Comparison of ENCODE assay signal across 15 cellular contexts in the genomic region with DNA sequence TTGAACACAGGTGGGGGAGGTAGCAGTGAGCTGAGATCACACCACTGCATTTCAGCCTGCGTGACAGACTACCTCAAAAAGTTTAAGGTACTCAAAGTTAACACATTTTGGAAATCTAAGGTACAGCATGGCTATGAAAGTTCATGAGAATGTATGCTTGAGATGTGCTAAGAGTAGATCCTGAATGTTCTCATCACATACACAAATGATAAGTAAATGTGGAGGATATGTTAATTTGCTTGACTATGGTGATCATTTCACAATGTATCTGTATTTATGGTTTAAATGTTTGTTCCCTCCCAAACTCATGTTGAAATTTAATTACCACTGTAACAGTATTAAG. TPM values are rescaled to one million over a fixed set of nuclear protein-coding genes. Genes with fewer than 3 reads are reported as not detected.
DNase-seq lines count a peak whose midpoint lies in the region; ATAC-seq and TF ChIP-seq lines count a peak whose summit lies in the region.
"Had no signal": no experiment of that assay in that cellular context is flagged by ENCODE, and none has a peak within 500 bp of the region (broad histone marks: within the 10 kb centered on the region; RNA-seq: fewer than 3 reads in every experiment).

No MANE protein-coding gene starts in this region.

- peak overlapping the region; percentile 62 for H3K9ac ChIP-seq in Karpas-422 (ENCODE audit: low read length)

- no peaks in the 10 kb centered on the region for H3K9me3 ChIP-seq in Karpas-422 (ENCODE audit: low read length)
- no peaks in the 10 kb centered on the region for H3K9me3 ChIP-seq in neutrophil
- H3K9me3 ChIP-seq: ascending aorta had no signal

- CTCF ChIA-PET in activated CD4-positive, alpha-beta T cell treated with anti-CD3 and anti-CD28 coated beads for 36 hours (lab: Charles Lee) = interaction anchor here (0.6 to 2.5 kb wide), 5 partner anchors 16 to 78 kb away, joined by 3 to 9 read pairs (median 4); no protein-coding TSS in a partner anchor

- no peak for TF ChIP-seq CTCF in neutrophil (IDR thresholded peaks at IDR 0.05)

- POLR2A ChIA-PET in activated CD4-positive, alpha-beta T cell treated with anti-CD3 and anti-CD28 coated beads for 36 hours (lab: Charles Lee) = interaction anchor here (0.5 to 3.5 kb wide), 10 partner anchors 8 to 206 kb away, joined by 3 to 35 read pairs (median 8); partner anchors contain the start of gene SERPINB1

- H3K4me2 ChIP-seq in Karpas-422 (ENCODE audit: low read depth, low read length, poor library complexity, severe bottlenecking) = peak overlapping the region; percentile 71

- no peaks in the 10 kb centered on the region for H3K79me2 ChIP-seq in Karpas-422 (ENCODE audit: low read length)

- peak overlapping the region; percentile 99 for H3K27ac Mint-ChIP-seq in activated CD4-positive, alpha-beta T cell treated with anti-CD3 and anti-CD28 coated beads for 36 hours
- H3K27ac Mint-ChIP-seq in activated naive CD4-positive, alpha-beta T cell treated with anti-CD3 and anti-CD28 coated beads, Interleukin-2, amount 50 U/mL, for 72 hours = peak overlapping the region; percentile 98 to 99

- H3K4me3 ChIP-seq in Karpas-422 (ENCODE audit: low read length) (peak overlapping the region; percentile 42; the same call in 1 of the 2 replicates), neutrophil (ENCODE audit: low read depth in 1 of 2, low read length in 1 of 2) (no peak overlapping the region)
- H3K4me3 ChIP-seq: ascending aorta had no signal

- H3K27ac ChIP-seq in Karpas-422 (ENCODE audit: low read length) (peak overlapping the region; percentile 99), neutrophil (peak overlapping the region; percentile 59)
- H3K27ac ChIP-seq: ascending aorta had no signal

- no peak for DNase-seq in activated CD4-positive, alpha-beta T cell treated with anti-CD3 and anti-CD28 coated beads for 36 hours
- DNase-seq in activated CD4-positive, alpha-beta T cell treated with anti-CD3 and anti-CD28 coated beads, Interleukin-2, amount 50 U/mL, for 1 hour = no peak
- DNase-seq in Karpas-422 (peak; percentile 59), DMS53 (lab: John Stamatoyannopoulos, UW) (no peak), GM03348 (ENCODE audit: low spot score) (no peak), NCI-H1417 treated with DMSO at 0.1 percent for 48 hours (lab: John Stamatoyannopoulos, UW) (no peak)
- no peak for DNase-seq in activated naive CD4-positive, alpha-beta T cell treated with anti-CD3 and anti-CD28 coated beads, Interleukin-2, amount 50 U/mL, for 72 hours (ENCODE audit: low spot score in 2 of 2)
- DNase-seq: mammary epithelial cell, NCI-H187, occipital lobe, OCI-M1 had no signal

- H3K36me3 ChIP-seq in Karpas-422 (ENCODE audit: insufficient read depth, low read length) (no peaks in the 10 kb centered on the region), neutrophil (no peaks in the 10 kb centered on the region)
- H3K36me3 ChIP-seq: ascending aorta had no signal

- no peaks in the 10 kb centered on the region for H4K20me1 ChIP-seq in Karpas-422 (ENCODE audit: insufficient read depth, low read depth, low read length)

- H3K9me3 Mint-ChIP-seq in activated CD4-positive, alpha-beta T cell treated with anti-CD3 and anti-CD28 coated beads for 36 hours (ENCODE audit: low read depth) = no peaks in the 10 kb centered on the region
- peaks cover 9 to 10% of the 10 kb centered on the region in 2 donors for H3K9me3 Mint-ChIP-seq in activated naive CD4-positive, alpha-beta T cell treated with anti-CD3 and anti-CD28 coated beads, Interleukin-2, amount 50 U/mL, for 72 hours

- peaks cover 78% of the 10 kb centered on the region for H3K4me1 ChIP-seq in Karpas-422 (ENCODE audit: low read length)
- peaks cover 22 to 33% of the 10 kb centered on the region in 2 experiments for H3K4me1 ChIP-seq in neutrophil (ENCODE audit: control insufficient read depth in 1 of 2, insufficient read depth in 1 of 2, low read depth in 1 of 2, low read length in 1 of 2)

- H3K9me2 ChIP-seq in Karpas-422 (replicated peaks; ENCODE audit: insufficient read depth, low read length) = no peaks in the 10 kb centered on the region

- H3K27me3 ChIP-seq in Karpas-422 (ENCODE audit: low read length) = no peaks in the 10 kb centered on the region
- no peaks in the 10 kb centered on the region for H3K27me3 ChIP-seq in neutrophil
- H3K27me3 ChIP-seq: ascending aorta had no signal

- peaks cover 12% of the 10 kb centered on the region for H3K36me3 Mint-ChIP-seq in activated CD4-positive, alpha-beta T cell treated with anti-CD3 and anti-CD28 coated beads for 36 hours (ENCODE audit: low read depth)
- peaks cover 16 to 28% of the 10 kb centered on the region in 2 donors for H3K36me3 Mint-ChIP-seq in activated naive CD4-positive, alpha-beta T cell treated with anti-CD3 and anti-CD28 coated beads, Interleukin-2, amount 50 U/mL, for 72 hours

- peaks cover 85% of the 10 kb centered on the region for H3K4me1 Mint-ChIP-seq in activated CD4-positive, alpha-beta T cell treated with anti-CD3 and anti-CD28 coated beads for 36 hours

- intact Hi-C loops in activated CD4-positive, alpha-beta T cell treated with anti-CD3 and anti-CD28 coated beads for 36 hours (cut with DNase I, micrococcal nuclease) = loop anchor here (1.0 to 2.0 kb wide), 2 partner anchors 37 to 79 kb away; no protein-coding TSS in a partner anchor

- no peak for ATAC-seq in activated CD4-positive, alpha-beta T cell treated with anti-CD3 and anti-CD28 coated beads for 36 hours
- ATAC-seq in activated naive CD4-positive, alpha-beta T cell treated with anti-CD3 and anti-CD28 coated beads, Interleukin-2, amount 50 U/mL, for 72 hours = no peak
- ATAC-seq: SK-N-SH treated with all-trans-retinoic acid at 6 μM for 48 hours had no signal

- no peaks in the 10 kb centered on the region for H3K27me3 Mint-ChIP-seq in activated CD4-positive, alpha-beta T cell treated with anti-CD3 and anti-CD28 coated beads for 36 hours

- peak overlapping the region; percentile 66 for H3K4me3 Mint-ChIP-seq in activated CD4-positive, alpha-beta T cell treated with anti-CD3 and anti-CD28 coated beads for 36 hours

- no peak overlapping the region for H2AFZ ChIP-seq in Karpas-422 (ENCODE audit: low read length)

RNA-seq across cellular contexts. Expression of gene SERPINB1, which starts 20.1 kb away (rescaled TPM):
- total RNA-seq in activated CD4-positive, alpha-beta T cell treated with anti-CD3 and anti-CD28 coated beads for 36 hours = 100 to 1,000 TPM; 200 to 243 TPM
- total RNA-seq in Karpas-422 (2014; rRNA removed; shearing (Covaris generic); ENCODE audit: low replicate concordance) = 0.22 TPM in 1 of 2 replicates, not detected in the other
- 100 to 1,000 TPM; 121 to 169 TPM for total RNA-seq in activated naive CD4-positive, alpha-beta T cell treated with anti-CD3 and anti-CD28 coated beads, Interleukin-2, amount 50 U/mL, for 72 hours

RNA-seq across cellular contexts. Expression of gene SERPINB9, which starts 41.3 kb away (rescaled TPM):
- 100 to 1,000 TPM in 1 of 2 experiments, 10 to 100 TPM in 1; 90.0 to 109 TPM for total RNA-seq in activated CD4-positive, alpha-beta T cell treated with anti-CD3 and anti-CD28 coated beads for 36 hours
- total RNA-seq in Karpas-422 (2014; rRNA removed; shearing (Covaris generic); ENCODE audit: low replicate concordance) = 55.6 and 107 TPM in 2 replicates
- 100 to 1,000 TPM in 1 of 2 donors, 10 to 100 TPM in 1; 51.3 to 102 TPM for total RNA-seq in activated naive CD4-positive, alpha-beta T cell treated with anti-CD3 and anti-CD28 coated beads, Interleukin-2, amount 50 U/mL, for 72 hours
- total RNA-seq: A172 had no signal

Comparison
In these comparisons a context has a peak if more than half of its experiments do, and no peak if none do; other contexts are left out.
1. RNA of gene SERPINB1, which starts 20.1 kb away (total RNA-seq): 200 to 243 TPM in activated CD4-positive, alpha-beta T cell treated with anti-CD3 and anti-CD28 coated beads for 36 hours and 121 to 169 TPM in activated naive CD4-positive, alpha-beta T cell treated with anti-CD3 and anti-CD28 coated beads, Interleukin-2, amount 50 U/mL, for 72 hours; 0.22 TPM in Karpas-422; every median in the first group is over 10 times any median in the second.